In genomic region chr16:12704492-12705111, GRCh38 we compare ENCODE assay signal across 27 cellular contexts.
"Had no signal": no experiment of that assay in that cellular context is flagged by ENCODE, and none has a peak within 500 bp of the region (broad histone marks: within the 10 kb centered on the region; RNA-seq: fewer than 3 reads in every experiment).

No MANE protein-coding gene starts in this region.

- H3K4me3 ChIP-seq: heart left ventricle, left lung, lower lobe of right lung, neural progenitor cell, ovary, right atrium auricular region, smooth muscle cell, stomach, testis, thyroid gland, transverse colon, upper lobe of right lung had no signal

- ATAC-seq: heart left ventricle; left colon; left lung; lower lobe of right lung; natural killer cell; stimulated activated memory B cell treated with anti-CD40 and anti-IgM and Interleukin-4, amounts not matched to agents 10 μg/mL and 1 μg/mL and 100 μg/mL, for 72 hours; stimulated activated naive CD8-positive, alpha-beta T cell treated with anti-CD3 and anti-CD28 coated beads, Interleukin-15, Interleukin-2, amounts not matched to agents 100 U/mL and 50 U/mL, for 24 hours; upper lobe of right lung had no signal

- DNase-seq: heart left ventricle; hypothalamus; immature natural killer cell; kidney; left colon; left lung; lower lobe of right lung; mammary epithelial cell; mesenchymal stem cell; naive B cell; natural killer cell; nephron progenitor cell; ovary; stimulated activated CD4-positive, alpha-beta T cell treated with anti-CD3 and anti-CD28 coated beads, Interleukin-1b, Interleukin-23, amount 100 ng/mL, for 48 hours; stimulated activated CD4-positive, alpha-beta T cell treated with anti-CD3 and anti-CD28 coated beads, Interleukin-2, amount 100 ng/mL, for 48 hours; stimulated activated CD4-positive, alpha-beta T cell treated with anti-CD3 and anti-CD28 coated beads, Interleukin-4, amount 100 ng/mL, for 4 hours; stimulated activated CD8-positive, alpha-beta memory T cell treated with anti-CD3 and anti-CD28 coated beads, Interleukin-4, amount 100 ng/mL, for 48 hours; stimulated activated naive CD8-positive, alpha-beta T cell treated with anti-CD3 and anti-CD28 coated beads, Interleukin-15, Interleukin-2, amounts not matched to agents 100 U/mL and 50 U/mL, for 24 hours; testis; transverse colon; upper lobe of right lung had no signal

- H3K27ac ChIP-seq: heart left ventricle, left lung, lower lobe of right lung, neural progenitor cell, ovary, right atrium auricular region, stomach, testis, thyroid gland, transverse colon, upper lobe of right lung had no signal

- H3K4me2 ChIP-seq: neural progenitor cell, smooth muscle cell had no signal

- H2AFZ ChIP-seq: neural progenitor cell had no signal

- H3K27me3 ChIP-seq: heart left ventricle, left lung, neural progenitor cell, ovary, right atrium auricular region, stomach, testis, thyroid gland, transverse colon, upper lobe of right lung had no signal

- H3K9ac ChIP-seq: neural progenitor cell had no signal

- H3K9me3 ChIP-seq: heart left ventricle, left lung, lower lobe of right lung, ovary, right atrium auricular region, stomach, testis, thyroid gland, transverse colon, upper lobe of right lung had no signal

- H3K36me3 ChIP-seq: neural progenitor cell, ovary, right atrium auricular region, thyroid gland, transverse colon had no signal

- H3K4me1 ChIP-seq: heart left ventricle, left lung, lower lobe of right lung, neural progenitor cell, right atrium auricular region, stomach, testis, thyroid gland, transverse colon, upper lobe of right lung had no signal
